Comparison of ENCODE assay signal across 11 cellular contexts in genomic region chr14:92945959-92946846, GRCh38. TPM values are rescaled to one million over a fixed set of nuclear protein-coding genes. Genes with fewer than 3 reads are reported as not detected.
A peak's percentile ranks its signal among the peaks of the same experiment; 100 is the strongest.
DNase-seq lines count a peak whose midpoint lies in the region; ATAC-seq and TF ChIP-seq lines count a peak whose summit lies in the region.
"Had no signal": no experiment of that assay in that cellular context is flagged by ENCODE, and none has a peak within 500 bp of the region (broad histone marks: within the 10 kb centered on the region; RNA-seq: fewer than 3 reads in every experiment).

No MANE protein-coding gene starts in this region.

- peak overlapping the region; percentile 76 for H3K14ac ChIP-seq in neuronal stem cell (ENCODE audit: low read length)

- H3K27ac ChIP-seq in neuronal stem cell (replicated peaks; ENCODE audit: low read length): no peak overlapping the region
- no peak overlapping the region for H3K27ac ChIP-seq in naive thymus-derived CD4-positive, alpha-beta T cell (ENCODE audit: low read depth, low read length)
- H3K27ac ChIP-seq: KMS-11 had no signal

- H3K4me3 ChIP-seq in epithelial cell of proximal tubule (ENCODE audit: low read depth, low read length) (no peak overlapping the region), neuronal stem cell (ENCODE audit: low read length in 2 of 2) (no peak overlapping the region)
- no peak overlapping the region for H3K4me3 ChIP-seq in naive thymus-derived CD4-positive, alpha-beta T cell (ENCODE audit: low read length)

- peaks cover 0 to 5% of the 10 kb centered on the region in 2 donors for H3K36me3 ChIP-seq in neuronal stem cell (replicated peaks in 1 of 2; ENCODE audit: control insufficient read depth in 2 of 2, insufficient read depth in 2 of 2, low read length in 2 of 2)
- H3K36me3 ChIP-seq in naive thymus-derived CD4-positive, alpha-beta T cell (ENCODE audit: control insufficient read depth in 2 of 3, insufficient read depth in 3 of 3, low read length in 3 of 3): peaks cover 0 to 77% (median 0%) of the 10 kb centered on the region in 3 experiments

- H3K9ac ChIP-seq in neuronal stem cell (ENCODE audit: low read depth, low read length, poor library complexity): peak overlapping the region; percentile 13
- H3K9ac ChIP-seq: KMS-11 had no signal

- H3K4me3 Mint-ChIP-seq in Calu3 (ENCODE audit: low read depth, unreplicated experiment): peak overlapping the region; percentile 2
- no peak overlapping the region for H3K4me3 Mint-ChIP-seq in naive thymus-derived CD4-positive, alpha-beta T cell
- H3K4me3 Mint-ChIP-seq: neural crest cell had no signal

- no peak overlapping the region for H3K4ac ChIP-seq in neuronal stem cell (ENCODE audit: low read length)

- ATAC-seq in naive thymus-derived CD4-positive, alpha-beta T cell: no peak
- ATAC-seq in GM21576 (IDR thresholded peaks at IDR 0.05; ENCODE audit: unreplicated experiment): no peak
- ATAC-seq: stimulated activated naive CD8-positive, alpha-beta T cell treated with anti-CD3 and anti-CD28 coated beads, Interleukin-15, Interleukin-2, amounts not matched to agents 100 U/mL and 50 U/mL, for 24 hours had no signal

- H4K8ac ChIP-seq in neuronal stem cell (ENCODE audit: low read depth, low read length): peak overlapping the region; percentile 74

- peak overlapping the region; percentile 61 for H3K18ac ChIP-seq in neuronal stem cell (ENCODE audit: low read length)

- H3K23ac ChIP-seq in neuronal stem cell (ENCODE audit: low read depth, low read length, poor library complexity): peak overlapping the region; percentile 40

- no peaks in the 10 kb centered on the region for H3K27me3 Mint-ChIP-seq in Calu3 (ENCODE audit: unreplicated experiment)
- H3K27me3 Mint-ChIP-seq in naive thymus-derived CD4-positive, alpha-beta T cell: no peaks in the 10 kb centered on the region

- BruUV-seq in Calu3 (replicated peaks; lab: Mats Ljungman, UMichigan): no TSS peak

- no peak overlapping the region for H3K4me2 ChIP-seq in neuronal stem cell (ENCODE audit: insufficient read depth, low read length, poor library complexity, severe bottlenecking)
- H3K4me2 ChIP-seq: KMS-11 had no signal

- H3K4me1 Mint-ChIP-seq in Calu3 (ENCODE audit: low read depth, unreplicated experiment): peaks cover 16% of the 10 kb centered on the region
- no peaks in the 10 kb centered on the region for H3K4me1 Mint-ChIP-seq in naive thymus-derived CD4-positive, alpha-beta T cell
- H3K4me1 Mint-ChIP-seq: neural crest cell had no signal

- H3K27me3 ChIP-seq in neuronal stem cell (ENCODE audit: control insufficient read depth in 3 of 3, insufficient read depth in 3 of 3, low read depth in 1 of 3, low read length in 3 of 3): no peaks in the 10 kb centered on the region
- no peaks in the 10 kb centered on the region for H3K27me3 ChIP-seq in naive thymus-derived CD4-positive, alpha-beta T cell (ENCODE audit: control insufficient read depth in 2 of 2, insufficient read depth in 2 of 2, low read length in 2 of 2)

- H2BK15ac ChIP-seq in neuronal stem cell (ENCODE audit: low read length): no peak overlapping the region

- DNase-seq in Calu3 (peak; percentile 92), epithelial cell of proximal tubule (ENCODE audit: low read depth) (peak; percentile 30), neuronal stem cell (ENCODE audit: low spot score) (no peak), midbrain (lab: John Stamatoyannopoulos, UW) (no peak), GOT3 (lab: John Stamatoyannopoulos, UW) (no peak)
- no peak for DNase-seq in naive thymus-derived CD4-positive, alpha-beta T cell
- DNase-seq: stimulated activated naive CD8-positive, alpha-beta T cell treated with anti-CD3 and anti-CD28 coated beads, Interleukin-15, Interleukin-2, amounts not matched to agents 100 U/mL and 50 U/mL, for 24 hours had no signal

- H2AK5ac ChIP-seq in neuronal stem cell (ENCODE audit: low read depth, low read length): no peak overlapping the region

- TF ChIP-seq CTCF in Calu3 (IDR thresholded peaks at IDR 0.05; ENCODE audit: unreplicated experiment): no peak
- no peak for TF ChIP-seq CTCF in epithelial cell of proximal tubule (conservative IDR thresholded peaks at IDR 0.05; ENCODE audit: low read depth, low read length)

- intact Hi-C loops in Calu3 (cut with micrococcal nuclease; ENCODE audit: unreplicated experiment): loop anchor here (5.0 kb wide), 2 partner anchors 64 to 101 kb away; no protein-coding TSS in a partner anchor
- intact Hi-C loops in naive thymus-derived CD4-positive, alpha-beta T cell (cut with micrococcal nuclease): no loop called here

- H3K27ac Mint-ChIP-seq in Calu3 (ENCODE audit: unreplicated experiment): peak overlapping the region; percentile 86
- H3K27ac Mint-ChIP-seq in naive thymus-derived CD4-positive, alpha-beta T cell: no peak overlapping the region

- peaks cover 57% of the 10 kb centered on the region for H3K36me3 Mint-ChIP-seq in Calu3 (ENCODE audit: insufficient read depth, unreplicated experiment)
- H3K36me3 Mint-ChIP-seq in naive thymus-derived CD4-positive, alpha-beta T cell: peaks cover 2 to 44% (median 6%) of the 10 kb centered on the region in 5 donors

- POLR2A ChIA-PET in naive thymus-derived CD4-positive, alpha-beta T cell (lab: Charles Lee): no interaction called here

- no peaks in the 10 kb centered on the region for H3K79me1 ChIP-seq in neuronal stem cell (ENCODE audit: low read depth, low read length)

- no peak overlapping the region for H2BK5ac ChIP-seq in neuronal stem cell (ENCODE audit: low read length)

- H2BK120ac ChIP-seq in neuronal stem cell (ENCODE audit: low read depth, low read length): no peak overlapping the region

- no CpG with 5 or more reads among the region's 38 CpGs for WGBS in neuronal stem cell (ENCODE audit: extremely low coverage in 2 of 2, insufficient read length in 2 of 2, insufficient replicate concordance in 1 of 2), 2 donors

- no peak overlapping the region for H2AFZ ChIP-seq in neuronal stem cell (ENCODE audit: low read length)

- CTCF ChIA-PET in Calu3 (lab: Charles Lee): interaction anchor here (0.7 to 1.1 kb wide), 5 partner anchors 65 to 273 kb away, joined by 3 to 7 read pairs (median 3); partner anchors contain the start of gene MOAP1
- CTCF ChIA-PET in naive thymus-derived CD4-positive, alpha-beta T cell (lab: Charles Lee): interaction anchor here (0.9 kb wide), 1 partner anchor 186 kb away, joined by 3 read pairs; no protein-coding TSS in a partner anchor

- no peaks in the 10 kb centered on the region for H3K4me1 ChIP-seq in neuronal stem cell (ENCODE audit: control insufficient read depth in 2 of 2, insufficient read depth in 1 of 2, low read depth in 1 of 2, low read length in 2 of 2)
- H3K4me1 ChIP-seq in naive thymus-derived CD4-positive, alpha-beta T cell (ENCODE audit: control insufficient read depth in 2 of 2, insufficient read depth in 2 of 2, low read length in 2 of 2): no peaks in the 10 kb centered on the region

- no peak overlapping the region for H4K91ac ChIP-seq in neuronal stem cell (ENCODE audit: low read depth, low read length, poor library complexity)

- H3K9me3 ChIP-seq in neuronal stem cell (replicated peaks in 1 of 2; ENCODE audit: control insufficient read depth in 2 of 2, insufficient read depth in 1 of 2, low read depth in 1 of 2, low read length in 2 of 2): no peaks in the 10 kb centered on the region
- no peaks in the 10 kb centered on the region for H3K9me3 ChIP-seq in naive thymus-derived CD4-positive, alpha-beta T cell (ENCODE audit: control insufficient read depth in 2 of 3, low read length in 3 of 3)

- H3K9me3 Mint-ChIP-seq in Calu3 (ENCODE audit: low read depth, unreplicated experiment): no peaks in the 10 kb centered on the region
- H3K9me3 Mint-ChIP-seq in naive thymus-derived CD4-positive, alpha-beta T cell: peaks cover 0 to 2% (median 0%) of the 10 kb centered on the region in 11 donors
- H3K9me3 Mint-ChIP-seq: neural crest cell had no signal

- H2BK12ac ChIP-seq in neuronal stem cell (ENCODE audit: low read length): peak overlapping the region; percentile 42

TF ChIP-seq in PFSK-1, 5 proteins besides CTCF, POLR2A, EP300 and RAD21:
- TF ChIP-seq TAF1 (IDR thresholded peaks at IDR 0.05; ENCODE audit: borderline replicate concordance, insufficient read depth, low read length): no peak
- TF ChIP-seq POLR2AphosphoS5 (IDR thresholded peaks at IDR 0.05; ENCODE audit: low read depth, low read length): no peak
- peak; percentile 25; the same call in 1 of the 2 replicates for TF ChIP-seq SIN3A (IDR thresholded peaks at IDR 0.05; ENCODE audit: borderline replicate concordance, insufficient read depth, low read length)
- peak; percentile 86 for TF ChIP-seq FOXP2 (optimal IDR thresholded peaks at IDR 0.05; ENCODE audit: borderline replicate concordance, extremely low read depth, extremely low read length, insufficient read depth)
- no peak for TF ChIP-seq REST (IDR thresholded peaks at IDR 0.05; ENCODE audit: insufficient read depth in 1 of 2, low read depth in 2 of 2, low read length in 2 of 2)

RNA-seq across cellular contexts. Expression of gene CHGA, which starts 23.3 kb away (rescaled TPM):
- total RNA-seq in Calu3 (2022) (0.17 and 0.24 TPM in 2 replicates), epithelial cell of proximal tubule (not detected in 2 replicates)
- not detected for polyA plus RNA-seq in PFSK-1 (2012; ENCODE audit: insufficient read length, low read depth)
- polyA plus RNA-seq in neuronal stem cell (2013, experiment 1 of 2): 0.14 TPM
- 0.14 TPM for polyA plus RNA-seq in neuronal stem cell (2013, experiment 2 of 2)
- not detected for total RNA-seq in naive thymus-derived CD4-positive, alpha-beta T cell
- not detected for polyA plus RNA-seq in naive thymus-derived CD4-positive, alpha-beta T cell

Comparison
In these comparisons a context has a peak if more than half of its experiments do, and no peak if none do; other contexts are left out.
1. DNase-seq: peak in Calu3 (single experiment) and epithelial cell of proximal tubule (single experiment); none in neuronal stem cell (single experiment), midbrain (single experiment), GOT3 (single experiment) and naive thymus-derived CD4-positive, alpha-beta T cell (0 of 9).